Comparison of ENCODE assay signal across 20 cellular contexts in the genomic region with DNA sequence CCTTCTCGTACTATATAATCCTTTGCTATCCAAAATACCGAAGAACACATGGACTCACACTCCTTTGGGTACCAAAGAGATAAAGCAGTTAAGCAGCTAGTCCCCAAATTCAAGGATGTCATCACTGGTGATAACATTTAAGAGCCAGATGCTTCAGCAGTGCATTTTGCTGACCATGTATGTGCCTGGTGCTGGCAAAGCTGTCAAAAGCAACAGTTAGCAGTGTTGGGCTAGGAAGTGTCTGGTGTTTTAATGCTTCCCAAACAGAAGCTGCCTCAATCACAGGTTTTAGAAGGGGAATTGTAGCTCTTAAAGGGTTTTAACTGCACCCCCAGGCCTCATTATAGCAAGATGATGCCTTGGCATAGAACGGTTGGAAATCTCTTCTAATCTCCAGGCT. TPM values are rescaled to one million over a fixed set of nuclear protein-coding genes. Genes with fewer than 3 reads are reported as not detected.
DNase-seq lines count a peak whose midpoint lies in the region; ATAC-seq, FAIRE-seq and TF ChIP-seq lines count a peak whose summit lies in the region.
"Had no signal": no experiment of that assay in that cellular context is flagged by ENCODE, and none has a peak within 500 bp of the region (broad histone marks: within the 10 kb centered on the region; RNA-seq: fewer than 3 reads in every experiment).

No MANE protein-coding gene starts in this region.

- no TSS peak for BruUV-seq in HepG2 (replicated peaks; lab: Mats Ljungman, UMichigan)

- no peak overlapping the region for H3K4me2 ChIP-seq in HepG2 (ENCODE audit: low read depth, low read length)
- H3K4me2 ChIP-seq: SK-N-SH had no signal

- H3K36me3 Mint-ChIP-seq in T-helper 17 cell (ENCODE audit: low read depth) = peaks cover 3% of the 10 kb centered on the region
- H3K36me3 Mint-ChIP-seq in memory B cell = peaks cover 5% of the 10 kb centered on the region

- 91% methylated on average over 3 of the region's 3 CpGs for WGBS in HepG2 (ENCODE audit: low lambda C conversion rate)
- 79% methylated on average over 3 of the region's 3 CpGs for WGBS in right lobe of liver (ENCODE audit: insufficient coverage, low coverage, low lambda C conversion rate, missing lambda C conversion rate)

- peaks cover 18% of the 10 kb centered on the region for H3K79me2 ChIP-seq in HepG2 (ENCODE audit: insufficient read depth, low read length)

- in situ Hi-C loops in HepG2 (cut with HindIII; ENCODE audit: extremely low pct_ligation_motif_present, low pct_unique_long_range_greater_than_20kb) = no loop called here

- FAIRE-seq in HepG2 (lab: Jason Lieb, UNC) = no peak
- FAIRE-seq: GM12891, K562 had no signal

- no peak for TF ChIP-seq CTCF in HepG2 (CRISPR knock-in tag; IDR thresholded peaks at IDR 0.05)
- TF ChIP-seq CTCF in right lobe of liver (IDR thresholded peaks at IDR 0.05) = no peak

- peaks cover 18% of the 10 kb centered on the region for H3K4me1 ChIP-seq in HepG2 (ENCODE audit: insufficient read depth, low read length)
- H3K4me1 ChIP-seq in right lobe of liver = peaks cover 0 to 7% (median 0%) of the 10 kb centered on the region in 4 donors

- no peak overlapping the region for H2AFZ ChIP-seq in HepG2 (ENCODE audit: low read length)

- no peak for TF ChIP-seq RAD21 in HepG2 (CRISPR knock-in tag; IDR thresholded peaks at IDR 0.05)

- ATAC-seq in HepG2 (no peak), right lobe of liver (no peak), T-helper 17 cell (no peak), memory B cell (ENCODE audit: low read depth) (no peak), HG02763 (IDR thresholded peaks at IDR 0.05; ENCODE audit: unreplicated experiment) (no peak), HG03571 (IDR thresholded peaks at IDR 0.05; ENCODE audit: unreplicated experiment) (no peak)
- ATAC-seq: K562 had no signal

- POLR2A ChIA-PET in HepG2 (lab: Yijun Ruan, JAX) = no interaction called here

- H3K4me1 Mint-ChIP-seq in T-helper 17 cell (peaks cover 63% of the 10 kb centered on the region), memory B cell (peaks cover 60% of the 10 kb centered on the region)

- H3K9me3 Mint-ChIP-seq in memory B cell = no peaks in the 10 kb centered on the region

- H3K36me3 ChIP-seq in HepG2 (replicated peaks in 1 of 2; ENCODE audit: control insufficient read depth in 1 of 2, insufficient read depth in 2 of 2, low read length in 2 of 2) (peaks cover 3 to 5% of the 10 kb centered on the region in 2 experiments; a peak in 2 of 5 replicates), right lobe of liver (no peaks in the 10 kb centered on the region), MG63 (no peaks in the 10 kb centered on the region)

- TF ChIP-seq EP300 in HepG2 (IDR thresholded peaks at IDR 0.05; ENCODE audit: low read depth in 2 of 2, low read length in 2 of 2) = no peak
- TF ChIP-seq EP300 in HepG2 (CRISPR knock-in tag; IDR thresholded peaks at IDR 0.05; ENCODE audit: borderline replicate concordance) = no peak

- CTCF ChIA-PET in HepG2 (lab: Yijun Ruan, JAX; ENCODE audit: low intra/inter-chr PET ratio, low total read pairs) = no interaction called here

- H3K4me3 ChIP-seq in HepG2 (replicated peaks in 1 of 3; ENCODE audit: insufficient read depth in 1 of 3, low read depth in 2 of 3, low read length in 3 of 3) = no peak overlapping the region
- H3K4me3 ChIP-seq in right lobe of liver = no peak overlapping the region
- no peak overlapping the region for H3K4me3 ChIP-seq in MG63
- H3K4me3 ChIP-seq: coronary artery, K562, suprapubic skin had no signal

- no peaks in the 10 kb centered on the region for H3K9me3 ChIP-seq in HepG2 (ENCODE audit: low read length)
- no peaks in the 10 kb centered on the region for H3K9me3 ChIP-seq in right lobe of liver
- H3K9me3 ChIP-seq in T-helper 17 cell (ENCODE audit: control insufficient read depth, low read length, poor library complexity, severe bottlenecking) = no peaks in the 10 kb centered on the region
- no peaks in the 10 kb centered on the region for H3K9me3 ChIP-seq in MG63
- H3K9me3 ChIP-seq: Caco-2, SK-N-SH, suprapubic skin had no signal

- DNase-seq in HepG2 (ENCODE audit: low spot score) = no peak
- DNase-seq in right lobe of liver = no peak
- no peak for DNase-seq in T-helper 17 cell
- no peak for DNase-seq in memory B cell (ENCODE audit: low spot score in 2 of 2)
- DNase-seq in MG63 = no peak
- DNase-seq: activated CD4-positive, CD25-positive, alpha-beta regulatory T cell; activated CD8-positive, alpha-beta memory T cell treated with anti-CD3 and anti-CD28 coated beads for 24 hours; Caco-2; DMS79 treated with DMSO at 0.1 percent for 48 hours; HCEC 1CT; NCI-H146; SK-N-SH; stimulated activated CD4-positive, alpha-beta T cell treated with anti-CD3 and anti-CD28 coated beads, Interleukin-15, amount 100 ng/mL, for 24 hours; stimulated activated CD8-positive, alpha-beta memory T cell treated with anti-CD3 and anti-CD28 coated beads, Interleukin-4, amount 100 ng/mL, for 48 hours had no signal

- H3K27me3 Mint-ChIP-seq in T-helper 17 cell (no peaks in the 10 kb centered on the region), memory B cell (no peaks in the 10 kb centered on the region)

- H3K27ac Mint-ChIP-seq in T-helper 17 cell (peak overlapping the region; percentile 97), memory B cell (peak overlapping the region; percentile 22)

- no peak for TF ChIP-seq POLR2A in HepG2 (IDR thresholded peaks at IDR 0.05; ENCODE audit: insufficient read depth in 1 of 2, low read depth in 2 of 2, low read length in 2 of 2)
- TF ChIP-seq POLR2A in right lobe of liver (IDR thresholded peaks at IDR 0.05) = no peak

- H3K4me3 Mint-ChIP-seq in T-helper 17 cell = peak overlapping the region; percentile 59
- no peak overlapping the region for H3K4me3 Mint-ChIP-seq in memory B cell

- H3K27me3 ChIP-seq in HepG2 (ENCODE audit: control insufficient read depth in 1 of 2, insufficient read depth in 2 of 2, low read length in 2 of 2) (no peaks in the 10 kb centered on the region), right lobe of liver (no peaks in the 10 kb centered on the region), MG63 (peaks cover 18% of the 10 kb centered on the region)
- H3K27me3 ChIP-seq: suprapubic skin had no signal

- no peak overlapping the region for H3K9ac ChIP-seq in HepG2 (ENCODE audit: insufficient read depth, low read depth, low read length)
- H3K9ac ChIP-seq: SK-N-SH had no signal

- H4K20me1 ChIP-seq in HepG2 (ENCODE audit: insufficient read depth, low read length) = no peaks in the 10 kb centered on the region

- intact Hi-C loops in HepG2 (cut with micrococcal nuclease; ENCODE audit: unreplicated experiment) (no loop called here), right lobe of liver (cut with DNase I) (no loop called here)

- H3K27ac ChIP-seq in HepG2 (ENCODE audit: extremely low read length, insufficient read depth, low read length) = no peak overlapping the region
- no peak overlapping the region for H3K27ac ChIP-seq in right lobe of liver
- H3K27ac ChIP-seq: coronary artery, suprapubic skin had no signal

RNA-seq across cellular contexts. Expression of a gene that starts 4.7 kb away (rescaled TPM):
- total RNA-seq in HepG2 (2016; rRNA removed; fragmentation: Illumina TruSeq; extraction: Trizol) (12.1 and 12.3 TPM in 2 replicates), right lobe of liver (1 to 10 TPM; 4.4 to 7.3 (median 5.9) TPM), T-helper 17 cell (10 to 100 TPM; 58.9 to 68.6 TPM)
- total RNA-seq in HepG2 (2016; cell fraction: cytosol; rRNA removed; fragmentation: Illumina TruSeq; extraction: Trizol; ENCODE audit: low read depth) = 10.9 and 12.0 TPM in 2 replicates
- 9.9 and 12.6 TPM in 2 replicates for total RNA-seq in HepG2 (2016; cell fraction: insoluble cytoplasmic fraction; rRNA removed; fragmentation: Illumina TruSeq; extraction: Trizol)
- total RNA-seq in HepG2 (2016; cell fraction: membrane; rRNA removed; fragmentation: Illumina TruSeq; extraction: Trizol) = 21.3 and 21.9 TPM in 2 replicates
- 8.1 and 8.9 TPM in 2 replicates for total RNA-seq in HepG2 (2016; cell fraction: nucleus; rRNA removed; fragmentation: Illumina TruSeq; extraction: Trizol)
- 19.8 and 22.0 TPM in 2 replicates for polyA plus RNA-seq in HepG2 (2011; rRNA removed)
- 11.4 and 15.9 TPM in 2 replicates for polyA plus RNA-seq in HepG2 (2011; cell fraction: cytosol; rRNA removed)
- 17.2 and 20.5 TPM in 2 replicates for polyA plus RNA-seq in HepG2 (2011; cell fraction: nucleus; rRNA removed)
- polyA plus RNA-seq in HepG2 (2012) = 11.3 and 12.2 TPM in 2 replicates
- polyA plus RNA-seq in HepG2 (2016; cell fraction: cytosol; fragmentation: Illumina TruSeq; extraction: Trizol; ENCODE audit: low read depth) = 19.0 and 20.2 TPM in 2 replicates
- 19.2 and 23.6 TPM in 2 replicates for polyA plus RNA-seq in HepG2 (2016; cell fraction: insoluble cytoplasmic fraction; fragmentation: Illumina TruSeq; extraction: Trizol; ENCODE audit: low read depth)
- polyA plus RNA-seq in HepG2 (2016; cell fraction: membrane; fragmentation: Illumina TruSeq; extraction: Trizol; ENCODE audit: low read depth) = 28.9 and 33.3 TPM in 2 replicates
- 20.1 and 22.1 TPM in 2 replicates for polyA plus RNA-seq in HepG2 (2016; cell fraction: nucleus; fragmentation: Illumina TruSeq; extraction: Trizol; ENCODE audit: insufficient read depth, low read depth)
- 32.1 TPM in 1 of 2 replicates, not detected in the other for polyA minus RNA-seq in HepG2 (2011; rRNA and poly(A)+ RNA removed; ENCODE audit: low replicate concordance)
- 6.7 and 8.0 TPM in 2 replicates for polyA minus RNA-seq in HepG2 (2011; cell fraction: cytosol; rRNA and poly(A)+ RNA removed)
- polyA minus RNA-seq in HepG2 (2011; cell fraction: nucleus; rRNA and poly(A)+ RNA removed) = 7.9 and 8.7 TPM in 2 replicates
- total RNA-seq in MG63 (2014; rRNA removed; shearing (Covaris generic); ENCODE audit: low replicate concordance) = 1.4 and 2.7 TPM in 2 replicates

RNA-seq across cellular contexts. Expression of a gene that starts 29.3 kb away (rescaled TPM):
- total RNA-seq in HepG2 (2016; rRNA removed; fragmentation: Illumina TruSeq; extraction: Trizol) = 39.2 and 43.8 TPM in 2 replicates
- total RNA-seq in HepG2 (2016; cell fraction: cytosol; rRNA removed; fragmentation: Illumina TruSeq; extraction: Trizol; ENCODE audit: low read depth) = 7.5 and 9.1 TPM in 2 replicates
- 38.8 and 41.1 TPM in 2 replicates for total RNA-seq in HepG2 (2016; cell fraction: insoluble cytoplasmic fraction; rRNA removed; fragmentation: Illumina TruSeq; extraction: Trizol)
- total RNA-seq in HepG2 (2016; cell fraction: membrane; rRNA removed; fragmentation: Illumina TruSeq; extraction: Trizol) = 14.7 and 17.3 TPM in 2 replicates
- total RNA-seq in HepG2 (2016; cell fraction: nucleus; rRNA removed; fragmentation: Illumina TruSeq; extraction: Trizol) = 47.4 and 58.4 TPM in 2 replicates
- polyA plus RNA-seq in HepG2 (2011; rRNA removed) = 17.2 and 21.2 TPM in 2 replicates
- polyA plus RNA-seq in HepG2 (2011; cell fraction: cytosol; rRNA removed) = 11.2 and 13.2 TPM in 2 replicates
- 21.2 and 24.5 TPM in 2 replicates for polyA plus RNA-seq in HepG2 (2011; cell fraction: nucleus; rRNA removed)
- 16.5 and 22.9 TPM in 2 replicates for polyA plus RNA-seq in HepG2 (2012)
- 1.2 and 1.6 TPM in 2 replicates for polyA plus RNA-seq in HepG2 (2016; cell fraction: cytosol; fragmentation: Illumina TruSeq; extraction: Trizol; ENCODE audit: low read depth)
- 35.8 and 38.8 TPM in 2 replicates for polyA plus RNA-seq in HepG2 (2016; cell fraction: insoluble cytoplasmic fraction; fragmentation: Illumina TruSeq; extraction: Trizol; ENCODE audit: low read depth)
- polyA plus RNA-seq in HepG2 (2016; cell fraction: membrane; fragmentation: Illumina TruSeq; extraction: Trizol; ENCODE audit: low read depth) = 5.3 and 5.7 TPM in 2 replicates
- 32.7 and 33.9 TPM in 2 replicates for polyA plus RNA-seq in HepG2 (2016; cell fraction: nucleus; fragmentation: Illumina TruSeq; extraction: Trizol; ENCODE audit: insufficient read depth, low read depth)
- polyA minus RNA-seq in HepG2 (2011; rRNA and poly(A)+ RNA removed; ENCODE audit: low replicate concordance) = 35.4 and 40.6 TPM in 2 replicates
- polyA minus RNA-seq in HepG2 (2011; cell fraction: cytosol; rRNA and poly(A)+ RNA removed) = 20.4 and 21.7 TPM in 2 replicates
- 84.9 and 89.1 TPM in 2 replicates for polyA minus RNA-seq in HepG2 (2011; cell fraction: nucleus; rRNA and poly(A)+ RNA removed)
- total RNA-seq in right lobe of liver = 10 to 100 TPM; 10.8 to 21.3 (median 15.2) TPM
- 100 to 1,000 TPM; 191 to 201 TPM for total RNA-seq in T-helper 17 cell
- 31.0 and 40.6 TPM in 2 replicates for total RNA-seq in MG63 (2014; rRNA removed; shearing (Covaris generic); ENCODE audit: low replicate concordance)

RNA-seq across cellular contexts. Expression of a gene that starts 51.4 kb away (rescaled TPM):
- total RNA-seq in HepG2 (2016; rRNA removed; fragmentation: Illumina TruSeq; extraction: Trizol) (67.0 and 113 TPM in 2 replicates), right lobe of liver (10 to 100 TPM; 31.7 to 80.0 (median 56.9) TPM), T-helper 17 cell (10 to 100 TPM; 63.8 to 66.8 TPM)
- 128 and 146 TPM in 2 replicates for total RNA-seq in HepG2 (2016; cell fraction: cytosol; rRNA removed; fragmentation: Illumina TruSeq; extraction: Trizol; ENCODE audit: low read depth)
- 68.0 and 117 TPM in 2 replicates for total RNA-seq in HepG2 (2016; cell fraction: insoluble cytoplasmic fraction; rRNA removed; fragmentation: Illumina TruSeq; extraction: Trizol)
- total RNA-seq in HepG2 (2016; cell fraction: membrane; rRNA removed; fragmentation: Illumina TruSeq; extraction: Trizol) = 115 and 123 TPM in 2 replicates
- 105 and 117 TPM in 2 replicates for total RNA-seq in HepG2 (2016; cell fraction: nucleus; rRNA removed; fragmentation: Illumina TruSeq; extraction: Trizol)
- 83.6 and 99.6 TPM in 2 replicates for polyA plus RNA-seq in HepG2 (2011; rRNA removed)
- 70.6 and 97.9 TPM in 2 replicates for polyA plus RNA-seq in HepG2 (2011; cell fraction: cytosol; rRNA removed)
- 79.1 and 84.2 TPM in 2 replicates for polyA plus RNA-seq in HepG2 (2011; cell fraction: nucleus; rRNA removed)
- polyA plus RNA-seq in HepG2 (2012) = 60.8 and 61.5 TPM in 2 replicates
- 123 and 149 TPM in 2 replicates for polyA plus RNA-seq in HepG2 (2016; cell fraction: cytosol; fragmentation: Illumina TruSeq; extraction: Trizol; ENCODE audit: low read depth)
- 70.3 and 81.2 TPM in 2 replicates for polyA plus RNA-seq in HepG2 (2016; cell fraction: insoluble cytoplasmic fraction; fragmentation: Illumina TruSeq; extraction: Trizol; ENCODE audit: low read depth)
- polyA plus RNA-seq in HepG2 (2016; cell fraction: membrane; fragmentation: Illumina TruSeq; extraction: Trizol; ENCODE audit: low read depth) = 114 and 119 TPM in 2 replicates
- polyA plus RNA-seq in HepG2 (2016; cell fraction: nucleus; fragmentation: Illumina TruSeq; extraction: Trizol; ENCODE audit: insufficient read depth, low read depth) = 186 and 193 TPM in 2 replicates
- polyA minus RNA-seq in HepG2 (2011; rRNA and poly(A)+ RNA removed; ENCODE audit: low replicate concordance) = 81.3 and 114 TPM in 2 replicates
- polyA minus RNA-seq in HepG2 (2011; cell fraction: cytosol; rRNA and poly(A)+ RNA removed) = 27.6 and 41.2 TPM in 2 replicates
- polyA minus RNA-seq in HepG2 (2011; cell fraction: nucleus; rRNA and poly(A)+ RNA removed) = 67.3 and 71.3 TPM in 2 replicates
- 76.6 and 87.1 TPM in 2 replicates for total RNA-seq in MG63 (2014; rRNA removed; shearing (Covaris generic); ENCODE audit: low replicate concordance)
